In the genomic region with DNA sequence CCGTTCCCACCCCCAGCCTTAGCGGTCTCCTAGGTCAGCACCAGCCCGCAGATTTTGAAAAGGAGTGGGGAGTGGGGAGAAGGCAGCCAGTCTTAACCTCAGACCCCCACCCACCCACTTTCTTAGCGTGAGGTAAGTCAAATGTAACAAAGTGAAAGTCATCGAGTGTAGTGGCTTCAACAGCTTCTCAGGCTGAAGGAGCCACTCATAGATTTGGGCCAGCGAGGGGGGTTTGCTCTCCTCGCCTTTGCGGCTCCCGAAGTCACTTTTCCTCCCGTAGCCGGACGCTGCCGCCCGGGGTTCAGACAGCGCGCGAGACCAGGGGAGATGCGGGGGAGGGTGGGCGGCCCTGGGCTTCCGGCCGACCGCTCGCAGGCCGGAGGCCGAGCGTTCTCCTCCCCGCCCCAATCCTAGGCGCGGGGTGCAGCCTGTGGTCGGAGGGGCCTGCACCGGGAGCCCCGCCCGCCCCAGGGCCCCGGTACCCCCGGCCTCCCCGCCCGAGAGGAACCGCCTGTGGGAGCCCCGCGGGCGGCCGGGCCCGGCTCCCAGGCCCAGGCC, we compare ENCODE assay signal across 9 cellular contexts. TPM values are rescaled to one million over a fixed set of nuclear protein-coding genes. Genes with fewer than 3 reads are reported as not detected.
A peak's percentile ranks its signal among the peaks of the same experiment; 100 is the strongest.
DNase-seq lines count a peak whose midpoint lies in the region; ATAC-seq and TF ChIP-seq lines count a peak whose summit lies in the region.
"Had no signal": no experiment of that assay in that cellular context is flagged by ENCODE, and none has a peak within 500 bp of the region (broad histone marks: within the 10 kb centered on the region; RNA-seq: fewer than 3 reads in every experiment).

No MANE protein-coding gene starts in this region.

- peak overlapping the region; percentile 79 for H3K27ac Mint-ChIP-seq in activated naive CD4-positive, alpha-beta T cell treated with anti-CD3 and anti-CD28 coated beads, Interleukin-2, amount 10 ng/mL, durations not matched to agents 7 days and 5 days

- H3K4me2 ChIP-seq in mammary epithelial cell (ENCODE audit: insufficient read depth, low read depth, low read length) = peak overlapping the region; percentile 60

- H3K27me3 ChIP-seq in mammary epithelial cell (ENCODE audit: insufficient read depth, low read length) (peaks cover 67% of the 10 kb centered on the region), thyroid gland (peaks cover 88% of the 10 kb centered on the region)

- peaks cover 99% of the 10 kb centered on the region for H3K27me3 Mint-ChIP-seq in activated naive CD4-positive, alpha-beta T cell treated with anti-CD3 and anti-CD28 coated beads, Interleukin-2, amount 10 ng/mL, durations not matched to agents 7 days and 5 days

- WGBS in mammary epithelial cell (ENCODE audit: low coverage, missing lambda C conversion rate) = 10% methylated on average over 12 of the region's 43 CpGs
- 1 to 2% methylated on average over 15 to 34 of the region's 43 CpGs for WGBS in lower leg skin, 2 donors
- WGBS in thyroid gland, 2 donors = 2 to 8% methylated on average over 22 to 26 of the region's 43 CpGs

- no peak for DNase-seq in activated naive CD4-positive, alpha-beta T cell treated with anti-CD3 and anti-CD28 coated beads, Interleukin-2, amount 10 ng/mL, durations not matched to agents 7 days and 5 days
- DNase-seq in activated naive CD4-positive, alpha-beta T cell treated with Interleukin-2 at 50 U/mL for 16 hours = no peak
- no peak for DNase-seq in mammary epithelial cell
- no peak for DNase-seq in lower leg skin (ENCODE audit: low spot score in 2 of 2)
- no peak for DNase-seq in thyroid gland
- DNase-seq in iPS-NIHi11 (ENCODE audit: low spot score) = no peak
- DNase-seq: DMS 273 treated with DMSO at 0.1 percent for 48 hours had no signal

- H4K20me1 ChIP-seq in mammary epithelial cell (ENCODE audit: insufficient read depth, low read length) = no peaks in the 10 kb centered on the region

- peaks cover 6% of the 10 kb centered on the region for H3K36me3 Mint-ChIP-seq in activated naive CD4-positive, alpha-beta T cell treated with anti-CD3 and anti-CD28 coated beads, Interleukin-2, amount 10 ng/mL, durations not matched to agents 7 days and 5 days

- dilution Hi-C loops in mammary epithelial cell (cut with HindIII; ENCODE audit: low sequenced_read_pairs) = no loop called here

- TF ChIP-seq CTCF in mammary epithelial cell (conservative IDR thresholded peaks at IDR 0.05 in 1 of 2, IDR thresholded peaks at IDR 0.05 in 1 of 2; ENCODE audit: extremely low read depth in 1 of 2, insufficient read depth in 1 of 2, low read depth in 1 of 2, low read length in 2 of 2) (no peak), lower leg skin (IDR thresholded peaks at IDR 0.05) (no peak), thyroid gland (IDR thresholded peaks at IDR 0.05) (no peak)

- no peaks in the 10 kb centered on the region for H3K79me2 ChIP-seq in mammary epithelial cell (ENCODE audit: insufficient read depth, low read length)

- H3K4me3 ChIP-seq in mammary epithelial cell (replicated peaks in 1 of 3; ENCODE audit: insufficient read depth in 1 of 3, low read depth in 2 of 3, low read length in 3 of 3) (peak overlapping the region in 1 of 3 experiments; percentile 11), lower leg skin (ENCODE audit: low read depth, poor library complexity, severe bottlenecking) (peak overlapping the region; percentile 12), thyroid gland (replicated peaks in 1 of 3) (peak overlapping the region in 2 of 3 donors; percentile 25 to 35)

- in situ Hi-C loops in mammary epithelial cell (cut with MboI; ENCODE audit: low sequenced_read_pairs in 2 of 2) = no loop called here

- H3K4me1 ChIP-seq in mammary epithelial cell (ENCODE audit: insufficient read depth, low read length) (peaks cover 21% of the 10 kb centered on the region), thyroid gland (peaks cover 40 to 64% of the 10 kb centered on the region in 2 donors)

- H2AFZ ChIP-seq in mammary epithelial cell (ENCODE audit: low read depth, low read length) = peak overlapping the region; percentile 37

- CTCF ChIA-PET in activated naive CD4-positive, alpha-beta T cell treated with anti-CD3 and anti-CD28 coated beads, Interleukin-2, amount 10 ng/mL, durations not matched to agents 7 days and 5 days (lab: Charles Lee) = interaction anchor here (1.0 to 11.2 kb wide), 2 partner anchors 192 to 272 kb away, joined by 3 to 212 read pairs; no protein-coding TSS in a partner anchor
- CTCF ChIA-PET in mammary epithelial cell (lab: Charles Lee; ENCODE audit: low non-redundant PET) = no interaction called here

- no peaks in the 10 kb centered on the region for H3K36me3 ChIP-seq in mammary epithelial cell (ENCODE audit: insufficient read depth, low read length)
- no peaks in the 10 kb centered on the region for H3K36me3 ChIP-seq in thyroid gland

- H3K9me3 Mint-ChIP-seq in activated naive CD4-positive, alpha-beta T cell treated with anti-CD3 and anti-CD28 coated beads, Interleukin-2, amount 10 ng/mL, durations not matched to agents 7 days and 5 days = no peaks in the 10 kb centered on the region

- ATAC-seq in GM19035 (IDR thresholded peaks at IDR 0.05; ENCODE audit: unreplicated experiment) (no peak), GM18868 (IDR thresholded peaks at IDR 0.05; ENCODE audit: unreplicated experiment) (no peak)

- intact Hi-C loops in mammary epithelial cell (cut with micrococcal nuclease) = no loop called here
- intact Hi-C loops in lower leg skin (cut with DNase I; ENCODE audit: low total_unique reads) = no loop called here
- intact Hi-C loops in thyroid gland (cut with DNase I) = no loop called here

- H3K27ac ChIP-seq in mammary epithelial cell (ENCODE audit: insufficient read depth, low read depth, low read length) (no peak overlapping the region), thyroid gland (no peak overlapping the region)

- H3K9me3 ChIP-seq in mammary epithelial cell (replicated peaks; ENCODE audit: insufficient read depth, low read length) = no peaks in the 10 kb centered on the region
- H3K9me3 ChIP-seq in thyroid gland = no peaks in the 10 kb centered on the region

- TF ChIP-seq POLR2A in lower leg skin (IDR thresholded peaks at IDR 0.05) = no peak
- no peak for TF ChIP-seq POLR2A in thyroid gland (IDR thresholded peaks at IDR 0.05)

- H3K9ac ChIP-seq in mammary epithelial cell (ENCODE audit: insufficient read depth, low read length) = no peak overlapping the region

- peak overlapping the region; percentile 72 for H3K4me3 Mint-ChIP-seq in activated naive CD4-positive, alpha-beta T cell treated with anti-CD3 and anti-CD28 coated beads, Interleukin-2, amount 10 ng/mL, durations not matched to agents 7 days and 5 days

- peaks cover 48% of the 10 kb centered on the region for H3K4me1 Mint-ChIP-seq in activated naive CD4-positive, alpha-beta T cell treated with anti-CD3 and anti-CD28 coated beads, Interleukin-2, amount 10 ng/mL, durations not matched to agents 7 days and 5 days

- no TSS peak for BruUV-seq in mammary epithelial cell (replicated peaks; lab: Mats Ljungman, UMichigan)

RNA-seq across cellular contexts. Expression of gene NKX2-2, which starts 3.4 kb away (rescaled TPM):
- total RNA-seq in mammary epithelial cell = not detected
- not detected for polyA plus RNA-seq in mammary epithelial cell
- not detected for polyA minus RNA-seq in mammary epithelial cell
- not detected for total RNA-seq in lower leg skin
- total RNA-seq in thyroid gland = under 1 TPM in 1 of 4 donors, not detected in 3; 0.42 TPM
